Comparison of ENCODE assay signal across 25 cellular contexts in genomic region chr10:73522263-73522662, GRCh38.
"Had no signal": no experiment of that assay in that cellular context is flagged by ENCODE, and none has a peak within 500 bp of the region (broad histone marks: within the 10 kb centered on the region; RNA-seq: fewer than 3 reads in every experiment).

No MANE protein-coding gene starts in this region.

- H3K27me3 ChIP-seq: esophagus squamous epithelium, hepatocyte, left lung, neural progenitor cell, right lobe of liver, thyroid gland had no signal

- H3K4me3 ChIP-seq: esophagus squamous epithelium, hepatocyte, left lung, lung, neural progenitor cell, right lobe of liver, skin epidermis, thyroid gland had no signal

- H3K9me3 ChIP-seq: esophagus squamous epithelium, left lung, right lobe of liver, thyroid gland had no signal

- H3K36me3 ChIP-seq: right lobe of liver had no signal

- DNase-seq: activated B cell treated with CpG ODN at 0.5 μM for 24 hours; activated CD4-positive, alpha-beta memory T cell treated with anti-CD3 and anti-CD28 coated beads for 36 hours; activated CD4-positive, alpha-beta T cell treated with anti-CD3 and anti-CD28 coated beads for 4 hours; activated effector memory CD4-positive, alpha-beta T cell treated with anti-CD3 and anti-CD28 coated beads, Interleukin-2, amount 50 U/mL, for 16 hours; activated naive CD4-positive, alpha-beta T cell treated with anti-CD3 and anti-CD28 coated beads, Interleukin-2, amount 50 U/mL, for 16 hours; activated T-cell treated with anti-CD3 and anti-CD28 coated beads, Interleukin-2, amount 50 U/mL, for 72 hours; aorta; central memory CD4-positive, alpha-beta T cell; effector memory CD4-positive, alpha-beta T cell; esophagus squamous epithelium; foreskin melanocyte; immature natural killer cell; kidney glomerular epithelial cell; left lung; naive thymus-derived CD8-positive, alpha-beta T cell; posterior cingulate gyrus; right lobe of liver; stimulated activated CD4-positive, alpha-beta T cell treated with anti-CD3 and anti-CD28 coated beads, Interleukin-1b, Interleukin-23, amount 100 ng/mL, for 48 hours; substantia nigra; T1000; thyroid gland had no signal

- H3K4me1 ChIP-seq: esophagus squamous epithelium, left lung, neural progenitor cell, right lobe of liver, thyroid gland had no signal
